ENCODE assay signal across 10 cellular contexts in the genomic region with DNA sequence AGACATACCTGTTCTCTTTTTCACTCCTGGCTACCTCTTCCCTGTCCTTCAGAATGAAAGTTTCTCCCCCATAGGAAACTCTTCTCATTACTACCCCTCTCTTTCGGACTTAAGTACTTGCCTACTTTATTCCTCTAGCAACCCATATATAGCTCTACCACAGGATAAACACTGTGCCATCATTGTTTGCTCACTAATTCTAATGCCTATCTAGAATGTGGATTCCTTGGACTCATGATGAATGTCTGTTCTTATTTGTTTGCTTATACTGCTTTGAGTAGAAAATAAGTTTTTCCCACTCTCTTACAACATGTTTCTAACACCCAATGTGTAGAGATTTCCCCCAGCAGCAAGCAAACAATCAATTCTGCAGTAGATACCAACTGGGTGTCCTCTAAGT.
"Had no signal": no experiment of that assay in that cellular context is flagged by ENCODE, and none has a peak within 500 bp of the region (broad histone marks: within the 10 kb centered on the region; RNA-seq: fewer than 3 reads in every experiment).

No MANE protein-coding gene starts in this region.

- H3K4me3 ChIP-seq: GM23248, HAP-1, K562 had no signal

- H3K9me3 ChIP-seq: HAP-1 had no signal

- H3K27ac Mint-ChIP-seq: HFFc6 had no signal

- H3K4me3 Mint-ChIP-seq: HFFc6 had no signal

- DNase-seq: GM23248, GOT3, H7, HFFc6, IMR-90, KG1 had no signal

- H3K27ac ChIP-seq: GM23248 had no signal

- ATAC-seq: HCT116, K562 had no signal

- H3K36me3 ChIP-seq: HAP-1 had no signal

- H2AFZ ChIP-seq: GM23248 had no signal

- H3K4me1 ChIP-seq: HAP-1 had no signal

- H3K9me3 Mint-ChIP-seq: HFFc6 had no signal

- FAIRE-seq: HTR-8/SVneo, K562 had no signal

- H3K9ac ChIP-seq: GM23248 had no signal
